16 cellular contexts compared by ENCODE assay signal in the genomic region with DNA sequence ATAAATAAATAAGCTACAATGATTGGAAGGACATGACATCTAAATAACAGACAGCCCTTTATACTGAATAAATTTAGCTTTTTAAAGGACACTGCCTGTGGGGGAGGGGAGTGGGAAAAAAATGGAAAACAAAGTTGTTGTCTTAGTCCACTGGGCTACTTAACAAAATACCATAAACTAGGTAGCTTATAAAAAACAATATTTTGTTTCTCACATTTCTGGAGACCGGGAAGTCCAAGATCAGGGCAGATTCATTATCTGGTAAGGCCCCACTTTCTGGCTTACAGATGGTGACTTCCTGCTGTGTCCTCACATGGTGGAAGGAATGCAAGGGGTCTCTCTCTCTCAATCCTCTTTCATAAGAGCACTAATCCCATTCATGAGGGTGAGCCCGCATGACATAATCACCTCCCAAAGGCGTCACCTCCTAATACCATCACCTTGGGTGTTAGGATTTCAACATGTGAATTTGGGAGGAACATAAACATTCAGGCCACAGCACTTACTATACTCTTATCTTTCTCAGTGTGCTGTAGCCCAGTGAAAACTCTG. TPM values are rescaled to one million over a fixed set of nuclear protein-coding genes. Genes with fewer than 3 reads are reported as not detected.
DNase-seq lines count a peak whose midpoint lies in the region; ATAC-seq, FAIRE-seq and TF ChIP-seq lines count a peak whose summit lies in the region.
"Had no signal": no experiment of that assay in that cellular context is flagged by ENCODE, and none has a peak within 500 bp of the region (broad histone marks: within the 10 kb centered on the region; RNA-seq: fewer than 3 reads in every experiment).

No MANE protein-coding gene starts in this region.

- no peak for TF ChIP-seq EP300 in K562 (IDR thresholded peaks at IDR 0.05; ENCODE audit: low read length)

- H2AFZ ChIP-seq in H9 (ENCODE audit: low read length) = no peak overlapping the region
- H2AFZ ChIP-seq in OCI-LY7 (ENCODE audit: low read length) = peak overlapping the region; percentile 67; the same call in 1 of the 2 replicates
- H2AFZ ChIP-seq in K562 (ENCODE audit: low read depth, low read length) = peak overlapping the region; percentile 80

- H3K27me3 ChIP-seq in H9 (ENCODE audit: insufficient read depth, low read length) (no peaks in the 10 kb centered on the region), K562 (ENCODE audit: control insufficient read depth in 2 of 2, insufficient read depth in 2 of 2, low read length in 2 of 2) (no peaks in the 10 kb centered on the region), psoas muscle (ENCODE audit: insufficient read depth in 3 of 3, low read length in 2 of 3) (no peaks in the 10 kb centered on the region)
- H3K27me3 ChIP-seq: SJSA1 had no signal

- BruUV-seq in OCI-LY7 (replicated peaks; lab: Mats Ljungman, UMichigan) (no TSS peak), K562 (replicated peaks; lab: Mats Ljungman, UMichigan) (no TSS peak)

- ATAC-seq in K562 (peak; percentile 72), GM21367 (IDR thresholded peaks at IDR 0.05; ENCODE audit: unreplicated experiment) (no peak), psoas muscle (no peak)
- ATAC-seq: Panc1 had no signal

- H2BK12ac ChIP-seq in H9 (ENCODE audit: insufficient read length, low read depth, low read length) = no peak overlapping the region

- no peak overlapping the region for H3K18ac ChIP-seq in H9 (ENCODE audit: insufficient read length, low read depth, low read length)

- no peak overlapping the region for H3K14ac ChIP-seq in H9 (ENCODE audit: insufficient read depth, low read length)

- H3K36me3 Mint-ChIP-seq in H9 (ENCODE audit: insufficient read depth in 1 of 3, low read depth in 3 of 3) = no peaks in the 10 kb centered on the region

- POLR2A ChIA-PET in OCI-LY7 (lab: Charles Lee) = interaction anchor here (0.5 to 1.1 kb wide), 5 partner anchors 10 to 836 kb away, joined by 3 to 4 read pairs (median 3); no protein-coding TSS in a partner anchor
- POLR2A ChIA-PET in K562 (lab: Yijun Ruan, JAX) = interaction anchor here (0.9 kb wide), 1 partner anchor 538 kb away, joined by 5 read pairs; the partner anchor contains the start of gene PBLD

- H2AK5ac ChIP-seq in H9 (ENCODE audit: insufficient read length, low read length) = no peak overlapping the region

- no peak overlapping the region for H2BK120ac ChIP-seq in H9 (ENCODE audit: low read depth, low read length, poor library complexity, severe bottlenecking)

- no peak overlapping the region for H2BK5ac ChIP-seq in H9 (ENCODE audit: insufficient read length, low read length)

- no peak for DNase-seq in H9
- DNase-seq in OCI-LY7 (ENCODE audit: low spot score) = no peak
- peak in 1 of 4 experiments; percentile 29 for DNase-seq in K562 (ENCODE audit: extremely low read depth in 1 of 4, low spot score in 3 of 4)
- peak; percentile 64 for DNase-seq in retinal pigment epithelial cell (ENCODE audit: low read depth)
- DNase-seq in psoas muscle = no peak
- DNase-seq in amniotic stem cell (lab: John Stamatoyannopoulos, UW) = no peak
- DNase-seq: AML-193, DMS79 treated with DMSO at 0.1 percent for 48 hours, NCI-H1417 treated with DMSO at 0.1 percent for 48 hours, NCI-H187 treated with DMSO at 0.1 percent for 48 hours, NCI-H2227 treated with DMSO at 0.1 percent for 48 hours, NCI-H510A treated with DMSO at 0.1 percent for 48 hours had no signal

- no peaks in the 10 kb centered on the region for H3K23me2 ChIP-seq in H9 (ENCODE audit: insufficient read length, low read depth, low read length, poor library complexity, severe bottlenecking)

- H3K27ac Mint-ChIP-seq in H9 = peak overlapping the region in 2 of 3 experiments; percentile 20 to 59; a peak in 2 of 7 replicates

- CTCF ChIA-PET in OCI-LY7 (lab: Charles Lee; ENCODE audit: unreplicated experiment) = no interaction called here
- CTCF ChIA-PET in K562 (lab: Yijun Ruan, JAX; ENCODE audit: low intra/inter-chr PET ratio) = no interaction called here

- H3K36me3 ChIP-seq in OCI-LY7 (ENCODE audit: insufficient read depth, low read length) (no peaks in the 10 kb centered on the region), K562 (ENCODE audit: control insufficient read depth, insufficient read depth, low read length) (no peaks in the 10 kb centered on the region), psoas muscle (ENCODE audit: insufficient read depth in 1 of 2, low read depth in 1 of 2) (no peaks in the 10 kb centered on the region)
- H3K36me3 ChIP-seq: SJSA1 had no signal

- no peak overlapping the region for H3K56ac ChIP-seq in H9 (ENCODE audit: insufficient read length, low read depth, low read length)

- TF ChIP-seq CTCF in H9 (conservative IDR thresholded peaks at IDR 0.05) = no peak
- no peak for TF ChIP-seq CTCF in OCI-LY7 (conservative IDR thresholded peaks at IDR 0.05; ENCODE audit: low read length)
- no peak for TF ChIP-seq CTCF in K562 (IDR thresholded peaks at IDR 0.05 in 2 of 3, conservative IDR thresholded peaks at IDR 0.05 in 1 of 3; ENCODE audit: insufficient read depth in 2 of 3, low read depth in 1 of 3, low read length in 3 of 3)
- no peak for TF ChIP-seq CTCF in retinal pigment epithelial cell (conservative IDR thresholded peaks at IDR 0.05; ENCODE audit: low read depth, low read length)
- no peak for TF ChIP-seq CTCF in psoas muscle (IDR thresholded peaks at IDR 0.05)

- H3K4me3 ChIP-seq in OCI-LY7 (ENCODE audit: low read depth, low read length, poor library complexity, severe bottlenecking) = no peak overlapping the region
- no peak overlapping the region for H3K4me3 ChIP-seq in K562
- no peak overlapping the region for H3K4me3 ChIP-seq in retinal pigment epithelial cell (ENCODE audit: low read length)
- no peak overlapping the region for H3K4me3 ChIP-seq in psoas muscle
- H3K4me3 ChIP-seq: SJSA1 had no signal

- no peak for TF ChIP-seq RAD21 in K562 (CRISPR knock-in tag; conservative IDR thresholded peaks at IDR 0.05 in 1 of 2, IDR thresholded peaks at IDR 0.05 in 1 of 2)

- H3K9me3 ChIP-seq in H9 (ENCODE audit: control insufficient read depth, low read depth, low read length) = no peaks in the 10 kb centered on the region
- no peaks in the 10 kb centered on the region for H3K9me3 ChIP-seq in OCI-LY7 (ENCODE audit: low read length)
- no peaks in the 10 kb centered on the region for H3K9me3 ChIP-seq in K562 (replicated peaks; ENCODE audit: control insufficient read depth, insufficient read depth, low read depth, low read length)
- no peaks in the 10 kb centered on the region for H3K9me3 ChIP-seq in psoas muscle
- H3K9me3 ChIP-seq: SJSA1 had no signal

- in situ Hi-C loops in K562 (cut with MboI) = no loop called here

- H3K4me1 ChIP-seq in H9 (ENCODE audit: insufficient read depth, low read length) (peaks cover 2% of the 10 kb centered on the region; the same call in 1 of the 2 replicates), OCI-LY7 (ENCODE audit: insufficient read depth, low read length, poor library complexity, severe bottlenecking) (peaks cover 13% of the 10 kb centered on the region), K562 (replicated peaks in 1 of 2; ENCODE audit: control insufficient read depth in 2 of 2, insufficient read depth in 2 of 2, low read length in 2 of 2) (peaks cover 0 to 16% of the 10 kb centered on the region in 2 experiments; a peak in 3 of 5 replicates), psoas muscle (no peaks in the 10 kb centered on the region)

- H4K8ac ChIP-seq in H9 (replicated peaks; ENCODE audit: insufficient read length, low read depth, low read length) = no peak overlapping the region

- no peak overlapping the region for H2BK15ac ChIP-seq in H9 (ENCODE audit: low read depth, low read length)

- no peak overlapping the region for H3K4ac ChIP-seq in H9 (ENCODE audit: low read depth, low read length)

- H3K4me2 ChIP-seq in H9 (ENCODE audit: insufficient read depth, insufficient read length, low read length) = no peak overlapping the region
- H3K4me2 ChIP-seq in OCI-LY7 (ENCODE audit: low read length) = no peak overlapping the region
- H3K4me2 ChIP-seq in K562 (ENCODE audit: insufficient read depth, low read length) = peak overlapping the region; percentile 33; the same call in 1 of the 2 replicates

- peaks cover 27 to 36% of the 10 kb centered on the region in 2 experiments for H3K4me1 Mint-ChIP-seq in H9

- H3K79me2 ChIP-seq in H9 (ENCODE audit: insufficient read depth, low read length) (no peaks in the 10 kb centered on the region), OCI-LY7 (ENCODE audit: insufficient read depth, low read depth, low read length) (no peaks in the 10 kb centered on the region), K562 (ENCODE audit: control insufficient read depth, insufficient read depth, low read length) (no peaks in the 10 kb centered on the region)

- no CpG with 5 or more reads among the region's 3 CpGs for WGBS in H9 (ENCODE audit: extremely low coverage, insufficient read length, low lambda C conversion rate)
- 9% methylated on average over 3 of the region's 3 CpGs for WGBS in K562 (ENCODE audit: insufficient coverage, low coverage, missing lambda C conversion rate)
- 68 to 75% (median 68%) methylated on average over 3 of the region's 3 CpGs for WGBS in psoas muscle, 3 donors

- no peaks in the 10 kb centered on the region for H3K9me1 ChIP-seq in K562 (ENCODE audit: control insufficient read depth, insufficient read depth, low read length)

- H3K27ac ChIP-seq in H9 (ENCODE audit: insufficient read length, low read depth, low read length) = no peak overlapping the region
- no peak overlapping the region for H3K27ac ChIP-seq in OCI-LY7 (ENCODE audit: low read depth, low read length, poor library complexity, severe bottlenecking)
- peak overlapping the region; percentile 58; the same call in 2 of the 3 replicates for H3K27ac ChIP-seq in K562 (ENCODE audit: extremely low read depth, low read depth, low read length)
- no peak overlapping the region for H3K27ac ChIP-seq in psoas muscle
- H3K27ac ChIP-seq: C4-2B, SJSA1 had no signal

- H3K4me3 Mint-ChIP-seq in H9 = no peak overlapping the region

- H3K23ac ChIP-seq in H9 (ENCODE audit: insufficient read length, low read depth, low read length) = no peak overlapping the region

- H3K9ac ChIP-seq in H9 (ENCODE audit: extremely low read depth, insufficient read length, low read length) (no peak overlapping the region), K562 (ENCODE audit: insufficient read depth in 1 of 2, low read depth in 2 of 2, low read length in 2 of 2) (no peak overlapping the region)

- intact Hi-C loops in OCI-LY7 (cut with micrococcal nuclease; ENCODE audit: unreplicated experiment) (no loop called here), K562 (cut with micrococcal nuclease) (loop anchor here (10.0 kb wide), 1 partner anchor 540 kb away; the partner anchor contains the start of genes HNRNPH3 and PBLD), psoas muscle (cut with DNase I) (no loop called here)

- no peaks in the 10 kb centered on the region for H3K27me3 Mint-ChIP-seq in H9 (ENCODE audit: low read depth)

- H3K9me3 Mint-ChIP-seq in H9 = no peaks in the 10 kb centered on the region

- peak; percentile 35 for FAIRE-seq in K562 (lab: Jason Lieb, UNC)

- no peak for TF ChIP-seq POLR2A in K562 (conservative IDR thresholded peaks at IDR 0.05)

- H3K79me1 ChIP-seq in H9 (ENCODE audit: insufficient read depth, low read depth, low read length, poor library complexity, severe bottlenecking) = no peaks in the 10 kb centered on the region

- H4K5ac ChIP-seq in H9 (ENCODE audit: insufficient read length, low read depth, low read length) = no peak overlapping the region

- H4K20me1 ChIP-seq in H9 (ENCODE audit: control insufficient read depth, insufficient read depth, insufficient read length) = no peaks in the 10 kb centered on the region
- no peaks in the 10 kb centered on the region for H4K20me1 ChIP-seq in OCI-LY7 (ENCODE audit: insufficient read depth, low read length)
- H4K20me1 ChIP-seq in K562 (replicated peaks; ENCODE audit: control insufficient read depth, insufficient read depth, low read length) = no peaks in the 10 kb centered on the region

- no peak overlapping the region for H2BK20ac ChIP-seq in H9 (ENCODE audit: low read depth, low read length, poor library complexity, severe bottlenecking)

- H4K91ac ChIP-seq in H9 (ENCODE audit: insufficient read length, low read depth, low read length) = no peak overlapping the region

- H3T11ph ChIP-seq in H9 (ENCODE audit: low read length) = no peak overlapping the region

- H3K9me2 ChIP-seq in OCI-LY7 (ENCODE audit: insufficient read depth, low read length) = no peaks in the 10 kb centered on the region

RNA-seq across cellular contexts. Expression of gene DNAJC12, which starts 43.0 kb away (rescaled TPM):
- total RNA-seq in H9 (2021) = 0.85 and 0.90 TPM in 2 replicates
- 12.8 and 13.0 TPM in 2 replicates for total RNA-seq in OCI-LY7 (2014; rRNA removed; shearing (Covaris generic))
- total RNA-seq in OCI-LY7 (2022) = 18.9 and 19.4 TPM in 2 replicates
- total RNA-seq in K562 (2011; cell fraction: chromatin; rRNA removed; ENCODE audit: low replicate concordance) = 1.6 and 6.8 TPM in 2 replicates
- 1.7 and 2.5 TPM in 2 replicates for total RNA-seq in K562 (2011; cell fraction: nucleolus; rRNA removed)
- 2.4 and 4.7 TPM in 2 replicates for total RNA-seq in K562 (2011; cell fraction: nucleoplasm; rRNA removed)
- 41.6 and 46.5 TPM in 2 replicates for total RNA-seq in K562 (2014; rRNA removed)
- total RNA-seq in K562 (2014; rRNA removed; fragmentation: Illumina TruSeq; extraction: Trizol) = 68.5 and 79.7 TPM in 2 replicates
- 32.3 and 34.4 TPM in 2 replicates for total RNA-seq in K562 (2015; rRNA removed; fragmentation: Illumina TruSeq; extraction: Trizol)
- total RNA-seq in K562 (2021) = 37.0 and 42.4 TPM in 2 replicates
- 7.4 and 7.7 TPM in 2 replicates for polyA plus RNA-seq in K562 (2011; rRNA removed)
- 1.1 and 3.8 TPM in 2 replicates for polyA plus RNA-seq in K562 (2011; cell fraction: cytosol; rRNA removed)
- polyA plus RNA-seq in K562 (2011; cell fraction: nucleus; rRNA removed) = 0.51 and 1.2 TPM in 2 replicates
- 30.3 and 94.1 TPM in 2 replicates for polyA plus RNA-seq in K562 (2012)
- polyA plus RNA-seq in K562 (2014; fragmentation: Illumina TruSeq; extraction: Trizol) = 88.4 and 90.9 TPM in 2 replicates
- polyA plus RNA-seq in K562 (2014; fragmentation: Nextera tagmentation; extraction: Ambion mirVana) = 10 to 100 TPM; 92.2 to 95.9 TPM
- polyA plus RNA-seq in K562 (2014; rRNA removed) = 54.4 and 74.3 TPM in 2 replicates
- polyA minus RNA-seq in K562 (2011; rRNA and poly(A)+ RNA removed) = 1.9 and 3.2 TPM in 2 replicates
- polyA minus RNA-seq in K562 (2011; cell fraction: cytosol; rRNA and poly(A)+ RNA removed) = 1.7 and 2.1 TPM in 2 replicates
- 0.40 and 1.1 TPM in 2 replicates for polyA minus RNA-seq in K562 (2011; cell fraction: nucleus; rRNA and poly(A)+ RNA removed)
- total RNA-seq in psoas muscle = 1 to 10 TPM; 5.8 to 9.2 (median 7.7) TPM
- polyA plus RNA-seq in psoas muscle = 10 to 100 TPM in 2 of 3 donors, 1 to 10 TPM in 1; 2.1 to 20.4 (median 13.8) TPM
